In the genomic region with DNA sequence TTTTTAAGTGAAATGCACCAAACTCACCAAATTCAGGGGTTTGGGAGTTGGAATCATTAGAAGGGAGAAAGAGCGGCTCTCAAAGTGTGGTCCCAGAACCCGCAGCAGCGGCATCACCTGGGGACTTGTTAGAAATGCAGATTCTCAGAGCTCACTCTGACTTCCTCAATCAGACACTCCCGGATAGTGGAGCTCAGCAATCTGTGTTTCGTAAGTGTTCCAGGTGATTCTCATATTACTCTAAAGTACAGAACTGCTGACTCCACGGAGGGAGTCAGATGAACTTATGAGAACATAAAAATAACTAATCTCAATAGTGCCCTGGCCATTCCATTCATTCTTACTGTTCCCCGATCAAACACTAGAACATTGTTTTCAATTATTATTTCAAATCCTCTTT, we compare ENCODE assay signal across 16 cellular contexts.
"Had no signal": no experiment of that assay in that cellular context is flagged by ENCODE, and none has a peak within 500 bp of the region (broad histone marks: within the 10 kb centered on the region; RNA-seq: fewer than 3 reads in every experiment).

No MANE protein-coding gene starts in this region.

- H3K36me3 ChIP-seq: right atrium auricular region, sigmoid colon, thoracic aorta, transverse colon had no signal

- DNase-seq: cerebellar nuclear complex; glutamatergic neuron; kidney; left colon; mammary epithelial cell; natural killer cell; posterior cingulate gyrus; sigmoid colon; stimulated activated CD4-positive, alpha-beta T cell treated with anti-CD3 and anti-CD28 coated beads, Interleukin-2, amount 100 ng/mL, for 24 hours; stimulated activated CD4-positive, alpha-beta T cell treated with anti-CD3 and anti-CD28 coated beads, Interleukin-4, amount 100 ng/mL, for 4 hours; stimulated activated naive B cell treated with anti-CD40 and anti-IgM and Interleukin-4, amounts not matched to agents 10 μg/mL and 1 μg/mL and 100 μg/mL, for 72 hours; stimulated activated naive CD8-positive, alpha-beta T cell treated with anti-CD3 and anti-CD28 coated beads, Interleukin-15, amount 100 ng/mL, for 72 hours; transverse colon had no signal

- H3K9me3 ChIP-seq: right atrium auricular region, sigmoid colon, thoracic aorta, transverse colon had no signal

- H3K4me3 ChIP-seq: right atrium auricular region, sigmoid colon, skin epidermis, thoracic aorta, transverse colon had no signal

- H3K27ac ChIP-seq: right atrium auricular region, sigmoid colon, skin epidermis, thoracic aorta, transverse colon had no signal

- H3K27me3 ChIP-seq: right atrium auricular region, sigmoid colon, transverse colon had no signal

- H3K4me1 ChIP-seq: right atrium auricular region, sigmoid colon, transverse colon had no signal

- ATAC-seq: left colon; natural killer cell; stimulated activated naive B cell treated with anti-CD40 and anti-IgM and Interleukin-4, amounts not matched to agents 10 μg/mL and 1 μg/mL and 100 μg/mL, for 72 hours; stimulated activated naive CD8-positive, alpha-beta T cell treated with anti-CD3 and anti-CD28 coated beads, Interleukin-15, amount 100 ng/mL, for 72 hours had no signal
